ENCODE assay signal across 15 cellular contexts in the genomic region with DNA sequence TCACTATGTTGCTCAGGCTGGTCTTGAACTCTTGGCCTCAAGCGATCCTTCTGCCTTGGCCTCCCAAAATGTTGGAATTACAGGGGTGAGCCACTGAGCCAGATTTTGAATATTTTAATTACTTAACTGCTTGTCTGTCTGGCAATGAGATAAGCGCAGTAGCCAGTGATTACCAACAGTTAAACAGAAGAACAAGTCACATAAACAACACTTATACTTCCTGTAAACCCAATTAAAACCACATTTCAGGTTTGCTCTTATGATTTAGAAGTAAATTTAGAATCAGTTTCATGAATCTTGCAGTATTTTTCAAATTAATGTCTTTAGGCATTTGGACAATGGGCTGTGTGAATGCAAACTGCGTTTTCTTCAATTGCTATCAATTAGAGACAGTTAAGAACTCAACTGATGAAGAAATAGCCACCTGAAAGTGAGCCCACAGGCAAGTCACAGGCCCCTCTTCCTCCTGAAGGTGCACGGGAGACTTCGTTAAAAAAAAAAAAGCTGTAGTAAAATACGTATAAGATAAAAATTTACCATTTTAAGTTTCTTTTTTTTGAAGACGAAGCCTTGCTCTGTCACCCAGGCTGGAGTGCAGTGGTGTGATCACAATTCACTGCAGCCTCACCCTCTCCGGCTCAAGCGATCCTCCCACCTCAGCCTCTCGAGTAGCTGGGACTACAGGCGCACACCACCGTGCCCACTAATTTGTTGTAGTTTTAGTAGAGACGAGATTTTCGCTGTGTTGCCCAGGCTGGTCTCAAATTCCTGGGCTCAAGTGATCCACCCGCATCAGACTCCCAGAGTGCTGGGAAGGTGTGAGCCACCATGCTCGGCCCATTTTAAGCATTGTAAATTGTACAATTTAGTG.
DNase-seq lines count a peak whose midpoint lies in the region; ATAC-seq and TF ChIP-seq lines count a peak whose summit lies in the region.
"Had no signal": no experiment of that assay in that cellular context is flagged by ENCODE, and none has a peak within 500 bp of the region (broad histone marks: within the 10 kb centered on the region; RNA-seq: fewer than 3 reads in every experiment).

No MANE protein-coding gene starts in this region.

- WGBS in ovary, 3 donors: 92 to 97% (median 94%) methylated on average over 16 of the region's 16 CpGs

- DNase-seq in activated CD4-positive, CD25-positive, alpha-beta regulatory T cell treated with anti-CD3 and anti-CD28 coated beads, Interleukin-2, amount 50 U/mL, for 72 hours: peak; percentile 11
- DNase-seq in activated CD4-positive, CD25-positive, alpha-beta regulatory T cell (lab: John Stamatoyannopoulos, UW): no peak
- no peak for DNase-seq in activated CD4-positive, alpha-beta memory T cell treated with anti-CD3 and anti-CD28 coated beads, Interleukin-2, amount 10 ng/mL, durations not matched to agents 7 days and 5 days
- peak in 1 of 3 experiments; percentile 43 for DNase-seq in effector memory CD8-positive, alpha-beta T cell
- DNase-seq in ovary: no peak
- no peak for DNase-seq in NCI-H1048 (lab: John Stamatoyannopoulos, UW)
- DNase-seq in KBM-7: no peak
- DNase-seq: 8988T, glutamatergic neuron, NCI-H187 treated with DMSO at 0.1 percent for 48 hours, NCI-H510A treated with DMSO at 0.1 percent for 48 hours had no signal

- no peaks in the 10 kb centered on the region for H3K36me3 ChIP-seq in ovary
- H3K36me3 ChIP-seq: ascending aorta, right atrium auricular region had no signal

- in situ Hi-C loops in KBM-7 (cut with MboI; ENCODE audit: low pct_unique_long_range_greater_than_20kb, low sequenced_read_pairs): no loop called here

- POLR2A ChIA-PET in activated CD4-positive, alpha-beta memory T cell treated with anti-CD3 and anti-CD28 coated beads, Interleukin-2, amount 10 ng/mL, durations not matched to agents 7 days and 5 days (lab: Charles Lee): interaction anchor here (0.9 to 6.1 kb wide), 4 partner anchors 10 to 72 kb away, joined by 3 to 122 read pairs (median 32); no protein-coding TSS in a partner anchor

- H3K27me3 ChIP-seq in ovary: no peaks in the 10 kb centered on the region
- H3K27me3 ChIP-seq: ascending aorta, right atrium auricular region had no signal

- intact Hi-C loops in ovary (cut with DNase I): no loop called here

- H3K9me3 Mint-ChIP-seq in activated CD4-positive, alpha-beta memory T cell treated with anti-CD3 and anti-CD28 coated beads, Interleukin-2, amount 10 ng/mL, durations not matched to agents 7 days and 5 days: no peaks in the 10 kb centered on the region
- H3K9me3 Mint-ChIP-seq in effector memory CD8-positive, alpha-beta T cell: no peaks in the 10 kb centered on the region
- no peaks in the 10 kb centered on the region for H3K9me3 Mint-ChIP-seq in stimulated activated naive CD8-positive, alpha-beta T cell treated with anti-CD3 and anti-CD28 coated beads, Interleukin-15, Interleukin-2, amounts not matched to agents 100 ng/mL and 50 ng/mL, for 24 hours

- no peak for TF ChIP-seq POLR2A in ovary (IDR thresholded peaks at IDR 0.05)

- peaks cover 57% of the 10 kb centered on the region for H3K4me1 Mint-ChIP-seq in activated CD4-positive, alpha-beta memory T cell treated with anti-CD3 and anti-CD28 coated beads, Interleukin-2, amount 10 ng/mL, durations not matched to agents 7 days and 5 days
- H3K4me1 Mint-ChIP-seq in effector memory CD8-positive, alpha-beta T cell (ENCODE audit: low read depth in 2 of 2): peaks cover 59 to 78% of the 10 kb centered on the region in 2 donors
- H3K4me1 Mint-ChIP-seq in stimulated activated naive CD8-positive, alpha-beta T cell treated with anti-CD3 and anti-CD28 coated beads, Interleukin-15, Interleukin-2, amounts not matched to agents 100 ng/mL and 50 ng/mL, for 24 hours (ENCODE audit: low read depth): peaks cover 90% of the 10 kb centered on the region

- H3K4me3 Mint-ChIP-seq in activated CD4-positive, alpha-beta memory T cell treated with anti-CD3 and anti-CD28 coated beads, Interleukin-2, amount 10 ng/mL, durations not matched to agents 7 days and 5 days: peak overlapping the region; percentile 12
- H3K4me3 Mint-ChIP-seq in effector memory CD8-positive, alpha-beta T cell: peak overlapping the region; percentile 72 to 75
- peak overlapping the region; percentile 65 for H3K4me3 Mint-ChIP-seq in stimulated activated naive CD8-positive, alpha-beta T cell treated with anti-CD3 and anti-CD28 coated beads, Interleukin-15, Interleukin-2, amounts not matched to agents 100 ng/mL and 50 ng/mL, for 24 hours

- no peak for TF ChIP-seq EP300 in ovary (IDR thresholded peaks at IDR 0.05)

- peak overlapping the region; percentile 40 for H3K27ac Mint-ChIP-seq in activated CD4-positive, alpha-beta memory T cell treated with anti-CD3 and anti-CD28 coated beads, Interleukin-2, amount 10 ng/mL, durations not matched to agents 7 days and 5 days
- peak overlapping the region; percentile 93 to 95 for H3K27ac Mint-ChIP-seq in effector memory CD8-positive, alpha-beta T cell
- peak overlapping the region; percentile 96 for H3K27ac Mint-ChIP-seq in stimulated activated naive CD8-positive, alpha-beta T cell treated with anti-CD3 and anti-CD28 coated beads, Interleukin-15, Interleukin-2, amounts not matched to agents 100 ng/mL and 50 ng/mL, for 24 hours

- CTCF ChIA-PET in activated CD4-positive, alpha-beta memory T cell treated with anti-CD3 and anti-CD28 coated beads, Interleukin-2, amount 10 ng/mL, durations not matched to agents 7 days and 5 days (lab: Charles Lee): interaction anchor here (1.3 to 2.0 kb wide), 3 partner anchors 9 to 25 kb away, joined by 3 to 9 read pairs (median 9); no protein-coding TSS in a partner anchor

- no peaks in the 10 kb centered on the region for H3K9me3 ChIP-seq in ovary
- H3K9me3 ChIP-seq: ascending aorta, right atrium auricular region had no signal

- TF ChIP-seq CTCF in ovary (IDR thresholded peaks at IDR 0.05): no peak

- peaks cover 2% of the 10 kb centered on the region for H3K27me3 Mint-ChIP-seq in activated CD4-positive, alpha-beta memory T cell treated with anti-CD3 and anti-CD28 coated beads, Interleukin-2, amount 10 ng/mL, durations not matched to agents 7 days and 5 days
- no peaks in the 10 kb centered on the region for H3K27me3 Mint-ChIP-seq in effector memory CD8-positive, alpha-beta T cell
- H3K27me3 Mint-ChIP-seq in stimulated activated naive CD8-positive, alpha-beta T cell treated with anti-CD3 and anti-CD28 coated beads, Interleukin-15, Interleukin-2, amounts not matched to agents 100 ng/mL and 50 ng/mL, for 24 hours: no peaks in the 10 kb centered on the region

- no peak overlapping the region for H3K27ac ChIP-seq in ovary
- H3K27ac ChIP-seq: ascending aorta, C4-2B, right atrium auricular region had no signal

- peak; percentile 57 for ATAC-seq in effector memory CD8-positive, alpha-beta T cell (replicated peaks)

- peaks cover 18% of the 10 kb centered on the region for H3K36me3 Mint-ChIP-seq in activated CD4-positive, alpha-beta memory T cell treated with anti-CD3 and anti-CD28 coated beads, Interleukin-2, amount 10 ng/mL, durations not matched to agents 7 days and 5 days (ENCODE audit: low read depth)
- H3K36me3 Mint-ChIP-seq in effector memory CD8-positive, alpha-beta T cell (ENCODE audit: insufficient read depth): peaks cover 15% of the 10 kb centered on the region
- no peaks in the 10 kb centered on the region for H3K36me3 Mint-ChIP-seq in stimulated activated naive CD8-positive, alpha-beta T cell treated with anti-CD3 and anti-CD28 coated beads, Interleukin-15, Interleukin-2, amounts not matched to agents 100 ng/mL and 50 ng/mL, for 24 hours (ENCODE audit: low read depth)

- no peak overlapping the region for H3K4me3 ChIP-seq in ovary
- H3K4me3 ChIP-seq: ascending aorta, right atrium auricular region had no signal

- H3K4me1 ChIP-seq in ovary (ENCODE audit: insufficient read depth): no peaks in the 10 kb centered on the region
- H3K4me1 ChIP-seq: ascending aorta had no signal

Comparison
In these comparisons a context has a peak if more than half of its experiments do, and no peak if none do; other contexts are left out.
1. H3K27ac Mint-ChIP-seq: peak in every context shown above with its lines; median percentile 96 in stimulated activated naive CD8-positive, alpha-beta T cell treated with anti-CD3 and anti-CD28 coated beads, Interleukin-15, Interleukin-2, amounts not matched to agents 100 ng/mL and 50 ng/mL, for 24 hours; 94 in effector memory CD8-positive, alpha-beta T cell; 40 in activated CD4-positive, alpha-beta memory T cell treated with anti-CD3 and anti-CD28 coated beads, Interleukin-2, amount 10 ng/mL, durations not matched to agents 7 days and 5 days.
2. H3K4me3 Mint-ChIP-seq: peak in every context shown above with its lines; median percentile 74 in effector memory CD8-positive, alpha-beta T cell; 65 in stimulated activated naive CD8-positive, alpha-beta T cell treated with anti-CD3 and anti-CD28 coated beads, Interleukin-15, Interleukin-2, amounts not matched to agents 100 ng/mL and 50 ng/mL, for 24 hours; 12 in activated CD4-positive, alpha-beta memory T cell treated with anti-CD3 and anti-CD28 coated beads, Interleukin-2, amount 10 ng/mL, durations not matched to agents 7 days and 5 days.